In genomic region chr14:67919259-67919658, GRCh38 we compare ENCODE assay signal across 1 cellular context.
TF ChIP-seq lines count a peak whose summit lies in the region.

No MANE protein-coding gene starts in this region.

TF ChIP-seq in WTC11, 78 proteins besides CTCF, POLR2A, EP300 and RAD21 (continued from another document):
- no peak for TF ChIP-seq E2F1 (CRISPR knock-in tag; IDR thresholded peaks at IDR 0.05)
